In genomic region chr1:54300395-54300794, GRCh38 we compare ENCODE assay signal across 22 cellular contexts.
DNase-seq lines count a peak whose midpoint lies in the region; ATAC-seq and TF ChIP-seq lines count a peak whose summit lies in the region.
"Had no signal": no experiment of that assay in that cellular context is flagged by ENCODE, and none has a peak within 500 bp of the region (broad histone marks: within the 10 kb centered on the region; RNA-seq: fewer than 3 reads in every experiment).

No MANE protein-coding gene starts in this region.

- no peak overlapping the region for H3K27ac ChIP-seq in CD8-positive, alpha-beta T cell (ENCODE audit: low read depth, low read length)
- peak overlapping the region; percentile 61 for H3K27ac ChIP-seq in caudate nucleus (ENCODE audit: low read depth, low read length)
- no peak overlapping the region for H3K27ac ChIP-seq in trophoblast cell (ENCODE audit: low read depth, low read length)
- H3K27ac ChIP-seq in spleen: no peak overlapping the region
- H3K27ac ChIP-seq: SJSA1 had no signal

- H2BK120ac ChIP-seq in trophoblast cell (ENCODE audit: insufficient read depth, low read length, poor library complexity): no peak overlapping the region

- no peak overlapping the region for H2BK12ac ChIP-seq in trophoblast cell (ENCODE audit: low read length)

- intact Hi-C loops in CD8-positive, alpha-beta T cell (cut with DNase I, micrococcal nuclease): no loop called here
- intact Hi-C loops in spleen (cut with DNase I; ENCODE audit: low total_unique reads): no loop called here

- no peak overlapping the region for H3K14ac ChIP-seq in trophoblast cell (ENCODE audit: low read length)

- peaks cover 89% of the 10 kb centered on the region for H3K4me1 ChIP-seq in CD8-positive, alpha-beta T cell (ENCODE audit: insufficient read depth, low read length)
- H3K4me1 ChIP-seq in trophoblast cell (ENCODE audit: control insufficient read depth in 1 of 2, insufficient read depth in 2 of 2, low read length in 2 of 2) (peaks cover 0 to under 1% of the 10 kb centered on the region in 2 experiments), spleen (peaks cover 6 to 53% (median 26%) of the 10 kb centered on the region in 6 donors)
- H3K4me1 ChIP-seq: Caco-2 had no signal

- no CpG with 5 or more reads among the region's 7 CpGs for WGBS in trophoblast cell (ENCODE audit: extremely low coverage, insufficient coverage, insufficient read length)
- WGBS in spleen, 5 donors: 92 to 98% (median 95%) methylated on average over 7 of the region's 7 CpGs

- H3K18ac ChIP-seq in trophoblast cell (ENCODE audit: low read length): no peak overlapping the region

- no peak overlapping the region for H3K4me2 ChIP-seq in trophoblast cell (ENCODE audit: low read length)

- no peak overlapping the region for H3K4me3 ChIP-seq in CD8-positive, alpha-beta T cell (ENCODE audit: low read depth, low read length)
- H3K4me3 ChIP-seq in trophoblast cell (ENCODE audit: low read depth, low read length) (no peak overlapping the region), spleen (no peak overlapping the region)
- H3K4me3 ChIP-seq: SJSA1 had no signal

- no peaks in the 10 kb centered on the region for H3K9me3 ChIP-seq in CD8-positive, alpha-beta T cell (ENCODE audit: low read length)
- H3K9me3 ChIP-seq in trophoblast cell (ENCODE audit: insufficient read depth, low read depth, low read length): peaks cover 1% of the 10 kb centered on the region
- no peaks in the 10 kb centered on the region for H3K9me3 ChIP-seq in spleen
- H3K9me3 ChIP-seq: Caco-2, SJSA1 had no signal

- no peak overlapping the region for H3K4me3 Mint-ChIP-seq in CD8-positive, alpha-beta T cell
- H3K4me3 Mint-ChIP-seq: stimulated activated naive CD8-positive, alpha-beta T cell treated with anti-CD3 and anti-CD28 coated beads, Interleukin-15, amount 100 ng/mL, for 72 hours had no signal

- DNase-seq in CD8-positive, alpha-beta T cell: no peak
- DNase-seq in NCI-H2171 (lab: John Stamatoyannopoulos, UW): peak; percentile 89
- peak in 3 of 61 donors; percentile 5 to 23 (median 18) for DNase-seq in caudate nucleus (lab: John Stamatoyannopoulos, UW)
- DNase-seq in trophoblast cell: no peak
- DNase-seq in spleen: no peak
- no peak for DNase-seq in occipital lobe (lab: John Stamatoyannopoulos, UW)
- DNase-seq in GDM1 (lab: John Stamatoyannopoulos, UW): no peak
- DNase-seq: activated CD4-positive, CD25-positive, alpha-beta regulatory T cell; activated naive CD4-positive, alpha-beta T cell treated with anti-CD3 and anti-CD28 coated beads, Interleukin-2, amount 50 U/mL, for 16 hours; activated T-cell treated with anti-CD3 and anti-CD28 coated beads, Interleukin-2, amount 50 U/mL, for 48 hours; Caco-2; islet precursor cell; mammary epithelial cell; naive B cell; NCI-H1930; NCI-H526; stimulated activated CD4-positive, alpha-beta T cell treated with anti-CD3 and anti-CD28 coated beads, Interleukin-2, amount 100 ng/mL, for 48 hours; stimulated activated naive CD8-positive, alpha-beta T cell treated with anti-CD3 and anti-CD28 coated beads, Interleukin-15, amount 100 ng/mL, for 72 hours; T-helper 2 cell had no signal

- CTCF ChIA-PET in CD8-positive, alpha-beta T cell (lab: Charles Lee): interaction anchor here (1.1 kb wide), 1 partner anchor 29 kb away, joined by 3 read pairs; no protein-coding TSS in a partner anchor

- no peak overlapping the region for H2BK5ac ChIP-seq in trophoblast cell (ENCODE audit: low read depth, low read length, poor library complexity)

- peak overlapping the region; percentile 25 for H3K4ac ChIP-seq in trophoblast cell (ENCODE audit: low read depth, low read length)

- H4K12ac ChIP-seq in trophoblast cell (ENCODE audit: low read depth, low read length): no peak overlapping the region

- H3K36me3 Mint-ChIP-seq in CD8-positive, alpha-beta T cell: no peaks in the 10 kb centered on the region
- H3K36me3 Mint-ChIP-seq: naive B cell had no signal

- no peaks in the 10 kb centered on the region for H3K27me3 Mint-ChIP-seq in CD8-positive, alpha-beta T cell (ENCODE audit: low read depth)
- H3K27me3 Mint-ChIP-seq: naive B cell; progenitor cell of endocrine pancreas; stimulated activated naive CD8-positive, alpha-beta T cell treated with anti-CD3 and anti-CD28 coated beads, Interleukin-15, amount 100 ng/mL, for 72 hours had no signal

- POLR2A ChIA-PET in CD8-positive, alpha-beta T cell (lab: Charles Lee): no interaction called here

- H3K79me1 ChIP-seq in trophoblast cell (ENCODE audit: low read length): no peaks in the 10 kb centered on the region

- no peaks in the 10 kb centered on the region for H3K27me3 ChIP-seq in CD8-positive, alpha-beta T cell (ENCODE audit: insufficient read depth, low read length)
- no peaks in the 10 kb centered on the region for H3K27me3 ChIP-seq in trophoblast cell (ENCODE audit: insufficient read depth, low read length)
- no peaks in the 10 kb centered on the region for H3K27me3 ChIP-seq in spleen (replicated peaks in 1 of 7)
- H3K27me3 ChIP-seq: SJSA1 had no signal

- peaks cover 93% of the 10 kb centered on the region for H3K4me1 Mint-ChIP-seq in CD8-positive, alpha-beta T cell (ENCODE audit: low read depth)

- TF ChIP-seq CTCF in CD8-positive, alpha-beta T cell (IDR thresholded peaks at IDR 0.05): no peak
- no peak for TF ChIP-seq CTCF in spleen (IDR thresholded peaks at IDR 0.05 in 8 of 11, conservative IDR thresholded peaks at IDR 0.05 in 3 of 11)

- no peak overlapping the region for H3K23ac ChIP-seq in trophoblast cell (ENCODE audit: low read length)

- no peak for TF ChIP-seq POLR2A in spleen (IDR thresholded peaks at IDR 0.05)

- peak overlapping the region; percentile 66 for H3K27ac Mint-ChIP-seq in CD8-positive, alpha-beta T cell

- no peak overlapping the region for H4K91ac ChIP-seq in trophoblast cell (ENCODE audit: low read depth, low read length)

- H2AK5ac ChIP-seq in trophoblast cell (ENCODE audit: low read length): no peak overlapping the region

- no peak for ATAC-seq in CD8-positive, alpha-beta T cell
- no peak for ATAC-seq in HG02798 (IDR thresholded peaks at IDR 0.05; ENCODE audit: poor library complexity, unreplicated experiment)
- ATAC-seq: stimulated activated naive CD8-positive, alpha-beta T cell treated with anti-CD3 and anti-CD28 coated beads, Interleukin-15, amount 100 ng/mL, for 72 hours had no signal

- H3K9ac ChIP-seq in trophoblast cell (ENCODE audit: low read length): no peak overlapping the region

- no peaks in the 10 kb centered on the region for H3K36me3 ChIP-seq in CD8-positive, alpha-beta T cell (ENCODE audit: insufficient read depth, low read length)
- H3K36me3 ChIP-seq in trophoblast cell (ENCODE audit: control insufficient read depth in 1 of 2, insufficient read depth in 2 of 2, low read length in 2 of 2): peaks cover 5 to 6% of the 10 kb centered on the region in 2 experiments
- no peaks in the 10 kb centered on the region for H3K36me3 ChIP-seq in spleen
- H3K36me3 ChIP-seq: SJSA1 had no signal

- no peak overlapping the region for H2AFZ ChIP-seq in trophoblast cell (ENCODE audit: insufficient read depth, low read length, poor library complexity)

- no peak overlapping the region for H4K8ac ChIP-seq in trophoblast cell (ENCODE audit: low read depth, low read length)

- peaks cover 15% of the 10 kb centered on the region for H3K79me2 ChIP-seq in trophoblast cell (ENCODE audit: control insufficient read depth, insufficient read depth, low read length, poor library complexity)

- H3K9me3 Mint-ChIP-seq in CD8-positive, alpha-beta T cell: no peaks in the 10 kb centered on the region
- H3K9me3 Mint-ChIP-seq: naive B cell; stimulated activated naive CD8-positive, alpha-beta T cell treated with anti-CD3 and anti-CD28 coated beads, Interleukin-15, amount 100 ng/mL, for 72 hours had no signal
